Comparison of ENCODE assay signal across 24 cellular contexts in the genomic region with DNA sequence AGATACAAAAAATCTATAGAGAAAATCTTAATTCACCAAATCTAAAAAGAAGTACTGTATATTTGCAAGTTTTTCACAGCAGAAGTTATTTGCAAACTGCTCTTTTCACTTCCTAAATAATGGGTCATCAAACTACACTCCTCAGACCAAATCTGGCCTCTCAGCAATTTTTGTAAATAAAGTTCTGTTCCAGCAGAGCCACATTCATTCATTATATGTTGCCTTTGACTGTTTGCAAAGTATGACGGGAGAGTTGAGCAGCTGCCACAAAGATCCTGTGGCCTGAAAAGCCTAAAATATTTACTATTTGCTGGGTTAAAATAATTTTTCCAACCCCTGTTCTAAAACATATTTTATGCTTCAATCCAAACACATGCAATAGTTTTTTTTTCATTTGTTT.
"Had no signal": no experiment of that assay in that cellular context is flagged by ENCODE, and none has a peak within 500 bp of the region (broad histone marks: within the 10 kb centered on the region; RNA-seq: fewer than 3 reads in every experiment).

No MANE protein-coding gene starts in this region.

- H3K4me3 ChIP-seq: ascending aorta, K562, Peyer's patch had no signal

- H3K27ac Mint-ChIP-seq: activated CD8-positive, alpha-beta T cell treated with anti-CD3 and anti-CD28 coated beads, Interleukin-2, amount 10 ng/mL, durations not matched to agents 7 days and 5 days; activated naive CD4-positive, alpha-beta T cell treated with anti-CD3 and anti-CD28 coated beads, Interleukin-2, amount 50 U/mL, for 24 hours; activated T-helper 1 cell treated with anti-CD3 and anti-CD28 coated beads, Interleukin-12 subunit alpha, Interleukin-12 subunit beta, Interleukin-2, Interleukin-4 antibody, amounts not matched to agents 30 ng/mL and 10 ng/mL and 1 ng/mL, durations not matched to agents 14 hours and 24 hours and 36 hours; brain; T-helper 1 cell treated with Interleukin-12 subunit alpha and Interleukin-12 subunit beta and Interleukin-4 antibody, amounts not matched to agents 30 μg/mL and 1 μg/mL, for 36 hours had no signal

- H3K4me3 Mint-ChIP-seq: activated CD8-positive, alpha-beta T cell treated with anti-CD3 and anti-CD28 coated beads, Interleukin-2, amount 10 ng/mL, durations not matched to agents 7 days and 5 days; activated naive CD4-positive, alpha-beta T cell treated with anti-CD3 and anti-CD28 coated beads, Interleukin-2, amount 50 U/mL, for 24 hours; activated T-helper 1 cell treated with anti-CD3 and anti-CD28 coated beads, Interleukin-12 subunit alpha, Interleukin-12 subunit beta, Interleukin-2, Interleukin-4 antibody, amounts not matched to agents 30 ng/mL and 10 ng/mL and 1 ng/mL, durations not matched to agents 14 hours and 24 hours and 36 hours; brain; T-helper 1 cell treated with Interleukin-12 subunit alpha and Interleukin-12 subunit beta and Interleukin-4 antibody, amounts not matched to agents 30 μg/mL and 1 μg/mL, for 36 hours had no signal

- H3K27ac ChIP-seq: ascending aorta, Peyer's patch, RWPE1 had no signal

- H3K27me3 ChIP-seq: ascending aorta, Peyer's patch had no signal

- H3K27me3 Mint-ChIP-seq: activated naive CD4-positive, alpha-beta T cell treated with anti-CD3 and anti-CD28 coated beads, Interleukin-2, amount 50 U/mL, for 24 hours had no signal

- H3K4me1 ChIP-seq: ascending aorta, Peyer's patch had no signal

- H3K36me3 ChIP-seq: ascending aorta, Peyer's patch had no signal

- H3K9me3 ChIP-seq: ascending aorta, Peyer's patch had no signal

- H3K36me3 Mint-ChIP-seq: activated naive CD4-positive, alpha-beta T cell treated with anti-CD3 and anti-CD28 coated beads, Interleukin-2, amount 50 U/mL, for 24 hours; brain had no signal

- H3K4me1 Mint-ChIP-seq: activated naive CD4-positive, alpha-beta T cell treated with anti-CD3 and anti-CD28 coated beads, Interleukin-2, amount 50 U/mL, for 24 hours had no signal

- DNase-seq: activated CD4-positive, alpha-beta T cell treated with anti-CD3 and anti-CD28 coated beads for 4 hours; activated CD8-positive, alpha-beta memory T cell treated with anti-CD3 and anti-CD28 coated beads, Interleukin-2, amount 50 U/mL, for 48 hours; activated CD8-positive, alpha-beta T cell treated with anti-CD3 and anti-CD28 coated beads, Interleukin-2, amount 10 ng/mL, durations not matched to agents 7 days and 5 days; activated effector memory CD4-positive, alpha-beta T cell treated with Interleukin-2 at 50 U/mL for 16 hours; activated naive CD4-positive, alpha-beta T cell; activated T-cell treated with anti-CD3 and anti-CD28 coated beads, Interleukin-2, amount 50 U/mL, for 1 hour; Karpas-422; NCI-H1417; NCI-H1930; NCI-H2171; NCI-H2227 treated with DMSO at 0.1 percent for 48 hours; NCI-H446 treated with DMSO at 0.1 percent for 48 hours; NCI-H524 treated with DMSO at 0.1 percent for 48 hours; NCI-H774; NK-92 treated with Interleukin-12 subunit alpha and Interleukin-12 subunit beta, amount 100 ng/mL, for 24 hours; Peyer's patch; Right ventricle myocardium superior had no signal
